13 cellular contexts compared by ENCODE assay signal in genomic region chr15:70503073-70503745, GRCh38.
A peak's percentile ranks its signal among the peaks of the same experiment; 100 is the strongest.
DNase-seq lines count a peak whose midpoint lies in the region; ATAC-seq and TF ChIP-seq lines count a peak whose summit lies in the region.
"Had no signal": no experiment of that assay in that cellular context is flagged by ENCODE, and none has a peak within 500 bp of the region (broad histone marks: within the 10 kb centered on the region; RNA-seq: fewer than 3 reads in every experiment).

No MANE protein-coding gene starts in this region.

- peak overlapping the region; percentile 47 for H3K4me2 ChIP-seq in DOHH2 (ENCODE audit: low read length)

- H3K9me3 ChIP-seq in DOHH2 (ENCODE audit: control insufficient read depth, insufficient read depth, low read length) (no peaks in the 10 kb centered on the region), Peyer's patch (no peaks in the 10 kb centered on the region), esophagus squamous epithelium (no peaks in the 10 kb centered on the region)
- H3K9me3 ChIP-seq: uterus had no signal

- H3K27me3 ChIP-seq in DOHH2 (ENCODE audit: control insufficient read depth, low read length), result peaks cover 11% of the 10 kb centered on the region
- no peaks in the 10 kb centered on the region for H3K27me3 ChIP-seq in Peyer's patch
- H3K27me3 ChIP-seq in esophagus squamous epithelium, result peaks cover 0 to 12% (median 0%) of the 10 kb centered on the region in 4 donors
- H3K27me3 ChIP-seq: uterus had no signal

- no peak overlapping the region for H3K4me3 Mint-ChIP-seq in dendritic cell treated with granulocyte-macrophage colony-stimulating factor and Interleukin-4, amounts not matched to agents 40 ng/mL and 50 ng/mL, for 4 days
- H3K4me3 Mint-ChIP-seq: brain had no signal

- no peaks in the 10 kb centered on the region for H3K79me2 ChIP-seq in DOHH2 (ENCODE audit: control insufficient read depth, low read length)

- H3K4me3 ChIP-seq in DOHH2 (ENCODE audit: low read length) (no peak overlapping the region; the same call in 1 of the 2 replicates), Peyer's patch (no peak overlapping the region), esophagus squamous epithelium (no peak overlapping the region)
- H3K4me3 ChIP-seq: uterus had no signal

- H3K4me1 ChIP-seq in DOHH2 (ENCODE audit: control insufficient read depth, low read length) (peaks cover 41% of the 10 kb centered on the region), Peyer's patch (peaks cover 0 to 29% (median 26%) of the 10 kb centered on the region in 4 donors), esophagus squamous epithelium (peaks cover 30 to 72% (median 32%) of the 10 kb centered on the region in 3 donors)

- no peak overlapping the region for H3K27ac ChIP-seq in DOHH2 (ENCODE audit: low read depth, low read length)
- peak overlapping the region in 1 of 4 donors; percentile 51 for H3K27ac ChIP-seq in Peyer's patch
- no peak overlapping the region for H3K27ac ChIP-seq in esophagus squamous epithelium
- H3K27ac ChIP-seq: uterus had no signal

- DNase-seq in UCSD-AML1 (lab: John Stamatoyannopoulos, UW; ENCODE audit: unreplicated experiment) (no peak), Peyer's patch (no peak), esophagus squamous epithelium (lab: John Stamatoyannopoulos, UW) (no peak), C1 segment of cervical spinal cord (lab: John Stamatoyannopoulos, UW) (no peak)
- DNase-seq: activated CD4-positive, alpha-beta T cell treated with anti-CD3 and anti-CD28 coated beads for 1 hour; DMS153; left cardiac atrium; uterus had no signal

- no peaks in the 10 kb centered on the region for H3K36me3 Mint-ChIP-seq in dendritic cell treated with granulocyte-macrophage colony-stimulating factor and Interleukin-4, amounts not matched to agents 40 ng/mL and 50 ng/mL, for 4 days (ENCODE audit: low read depth)
- H3K36me3 Mint-ChIP-seq: brain had no signal

- peaks cover 40% of the 10 kb centered on the region for H3K27me3 Mint-ChIP-seq in dendritic cell treated with granulocyte-macrophage colony-stimulating factor and Interleukin-4, amounts not matched to agents 40 ng/mL and 50 ng/mL, for 4 days

- no peaks in the 10 kb centered on the region for H3F3A ChIP-seq in DOHH2 (ENCODE audit: control insufficient read depth, insufficient read depth)

- H3K9me2 ChIP-seq in DOHH2 (replicated peaks; ENCODE audit: control insufficient read depth, low read length), result no peaks in the 10 kb centered on the region

- H3K9me3 Mint-ChIP-seq in dendritic cell treated with granulocyte-macrophage colony-stimulating factor and Interleukin-4, amounts not matched to agents 40 ng/mL and 50 ng/mL, for 4 days, result no peaks in the 10 kb centered on the region

- peak overlapping the region; percentile 95 for H3K27ac Mint-ChIP-seq in dendritic cell treated with granulocyte-macrophage colony-stimulating factor and Interleukin-4, amounts not matched to agents 40 ng/mL and 50 ng/mL, for 4 days

- H4K20me1 ChIP-seq in DOHH2 (ENCODE audit: control insufficient read depth, insufficient read depth, low read depth, low read length), result no peaks in the 10 kb centered on the region

- peak; percentile 30 for ATAC-seq in HG03432 (IDR thresholded peaks at IDR 0.05; ENCODE audit: unreplicated experiment)

- TF ChIP-seq POLR2A in GM19099 (IDR thresholded peaks at IDR 0.05; ENCODE audit: extremely low read depth, insufficient read length, low read depth), result peak; percentile 45
- TF ChIP-seq POLR2A in Peyer's patch (IDR thresholded peaks at IDR 0.05), result no peak
- TF ChIP-seq POLR2A in esophagus squamous epithelium (IDR thresholded peaks at IDR 0.05), result no peak

- WGBS in esophagus squamous epithelium, 2 donors, result 81 to 82% methylated on average over 8 of the region's 8 CpGs

- TF ChIP-seq CTCF in DOHH2 (IDR thresholded peaks at IDR 0.05; ENCODE audit: low read depth, low read length, poor library complexity, severe bottlenecking) (no peak), Peyer's patch (IDR thresholded peaks at IDR 0.05) (no peak), esophagus squamous epithelium (IDR thresholded peaks at IDR 0.05) (no peak)

- peaks cover 79% of the 10 kb centered on the region for H3K4me1 Mint-ChIP-seq in dendritic cell treated with granulocyte-macrophage colony-stimulating factor and Interleukin-4, amounts not matched to agents 40 ng/mL and 50 ng/mL, for 4 days (ENCODE audit: low read depth)

- no peaks in the 10 kb centered on the region for H3K36me3 ChIP-seq in DOHH2 (ENCODE audit: control insufficient read depth, low read length)
- H3K36me3 ChIP-seq in Peyer's patch, result no peaks in the 10 kb centered on the region
- H3K36me3 ChIP-seq in esophagus squamous epithelium, result no peaks in the 10 kb centered on the region
- H3K36me3 ChIP-seq: uterus had no signal

- intact Hi-C loops in dendritic cell treated with granulocyte-macrophage colony-stimulating factor and Interleukin-4, amounts not matched to agents 40 ng/mL and 50 ng/mL, for 4 days (cut with micrococcal nuclease), result no loop called here
- intact Hi-C loops in esophagus squamous epithelium (cut with DNase I), result no loop called here
